8 cellular contexts compared by ENCODE assay signal in the genomic region with DNA sequence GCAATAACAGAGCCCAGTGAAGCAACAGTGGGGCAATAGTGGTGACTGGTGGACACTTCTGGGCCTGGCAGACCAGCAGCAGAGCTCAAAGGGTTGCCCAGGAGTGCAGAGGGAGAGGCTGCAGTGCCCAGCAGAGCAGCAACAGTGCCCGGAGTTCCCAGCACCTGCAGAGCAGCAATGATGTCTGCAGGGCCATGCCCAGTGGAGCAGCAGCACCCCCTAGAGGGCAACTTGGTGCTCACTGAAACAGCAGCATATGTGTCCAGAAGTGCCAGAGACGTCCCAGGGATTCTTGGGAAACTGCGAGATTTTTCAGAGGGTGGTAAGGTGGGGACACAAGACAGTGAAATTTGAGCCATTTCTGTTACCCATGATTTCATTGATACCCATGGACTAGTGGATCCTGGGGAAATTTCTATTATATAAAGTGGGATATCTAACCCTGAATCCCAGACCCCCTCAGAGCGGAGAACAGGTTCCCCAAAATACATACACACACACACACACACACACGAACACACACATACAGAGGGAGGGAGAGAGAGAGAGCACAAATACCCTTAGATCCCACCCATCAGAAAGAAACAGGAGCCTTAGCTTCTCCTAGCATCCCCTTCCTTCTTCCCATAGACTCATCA.
DNase-seq lines count a peak whose midpoint lies in the region; ATAC-seq, FAIRE-seq and TF ChIP-seq lines count a peak whose summit lies in the region.

No MANE protein-coding gene starts in this region.

- DNase-seq in Caki2 (ENCODE audit: low read depth) (peak; percentile 19), HK-2 (ENCODE audit: unreplicated experiment) (peak; percentile 73), NCI-H748 treated with DMSO at 0.1 percent for 48 hours (lab: John Stamatoyannopoulos, UW) (peak; percentile 53), activated T-cell treated with anti-CD3 and anti-CD28 coated beads for 48 hours (ENCODE audit: low read depth) (peak; percentile 57), frontal cortex (ENCODE audit: low spot score in 2 of 2) (peak; percentile 12 to 68), pancreas (peak; percentile 46 to 92 (median 78))
- DNase-seq in central memory CD4-positive, alpha-beta T cell = no peak

- no peaks in the 10 kb centered on the region for H3K4me1 ChIP-seq in pancreas

- no peaks in the 10 kb centered on the region for H3K27me3 ChIP-seq in pancreas

- no peak for FAIRE-seq in frontal cortex (lab: Jason Lieb, UNC)
- no peak for FAIRE-seq in pancreas (lab: Jason Lieb, UNC)

- H3K36me3 ChIP-seq in pancreas = no peaks in the 10 kb centered on the region

- peak; percentile 67 to 81 (median 78) for TF ChIP-seq CTCF in pancreas (IDR thresholded peaks at IDR 0.05)

- ATAC-seq in pancreas (peak in 3 of 4 donors; percentile 86 to 97 (median 88)), GM21576 (IDR thresholded peaks at IDR 0.05; ENCODE audit: unreplicated experiment) (no peak)

- no peak overlapping the region for H3K27ac ChIP-seq in pancreas

- no peaks in the 10 kb centered on the region for H3K9me3 ChIP-seq in pancreas

- in situ Hi-C loops in Caki2 (cut with HindIII; ENCODE audit: low pct_unique_long_range_greater_than_20kb, low sequenced_read_pairs) = no loop called here

- intact Hi-C loops in pancreas (cut with DNase I) = loop anchor here in 1 of 3 donors (10.0 kb wide), 1 partner anchor 953 kb away; no protein-coding TSS in a partner anchor

- WGBS in pancreas, 2 donors = 19 to 20% methylated on average over 5 of the region's 5 CpGs

- no peak overlapping the region for H3K4me3 ChIP-seq in pancreas
